ENCODE assay signal across 2 cellular contexts in the genomic region with DNA sequence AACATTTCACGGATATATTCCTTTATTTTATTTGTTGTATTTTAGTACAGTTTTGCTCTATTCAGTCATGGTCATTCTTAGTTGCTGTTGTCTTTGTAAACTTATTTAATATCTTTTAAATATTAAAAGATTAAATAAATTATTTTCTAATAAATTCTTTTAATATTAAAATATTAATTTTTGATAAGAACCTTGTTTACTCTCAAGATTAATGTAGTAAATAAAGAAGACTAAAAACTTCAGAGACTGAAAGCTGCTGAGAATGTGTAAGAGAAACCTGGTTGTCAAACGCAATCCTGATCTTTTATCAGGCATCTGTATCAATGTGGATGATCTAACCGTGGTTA.
TF ChIP-seq lines count a peak whose summit lies in the region.

No MANE protein-coding gene starts in this region.

TF ChIP-seq in SK-N-SH, 30 proteins besides CTCF, POLR2A, EP300 and RAD21 (continued from another document):
- TF ChIP-seq SMC3 (IDR thresholded peaks at IDR 0.05; ENCODE audit: low read depth, low read length): no peak
- no peak for TF ChIP-seq CHD2 (IDR thresholded peaks at IDR 0.05; ENCODE audit: low read length, partially characterized antibody)
- TF ChIP-seq PBX3 (IDR thresholded peaks at IDR 0.05): no peak

TF ChIP-seq in SK-N-SH treated with all-trans-retinoic acid at 6 μM for 48 hours, 23 proteins besides CTCF, POLR2A, EP300 and RAD21 (continued from another document):
- TF ChIP-seq TOX (CRISPR knock-in tag; IDR thresholded peaks at IDR 0.05; ENCODE audit: borderline replicate concordance) (no peak), ZNF8 (CRISPR knock-in tag; IDR thresholded peaks at IDR 0.05) (no peak), CSDC2 (CRISPR knock-in tag; IDR thresholded peaks at IDR 0.05) (no peak)
- TF ChIP-seq, protein P1, sequence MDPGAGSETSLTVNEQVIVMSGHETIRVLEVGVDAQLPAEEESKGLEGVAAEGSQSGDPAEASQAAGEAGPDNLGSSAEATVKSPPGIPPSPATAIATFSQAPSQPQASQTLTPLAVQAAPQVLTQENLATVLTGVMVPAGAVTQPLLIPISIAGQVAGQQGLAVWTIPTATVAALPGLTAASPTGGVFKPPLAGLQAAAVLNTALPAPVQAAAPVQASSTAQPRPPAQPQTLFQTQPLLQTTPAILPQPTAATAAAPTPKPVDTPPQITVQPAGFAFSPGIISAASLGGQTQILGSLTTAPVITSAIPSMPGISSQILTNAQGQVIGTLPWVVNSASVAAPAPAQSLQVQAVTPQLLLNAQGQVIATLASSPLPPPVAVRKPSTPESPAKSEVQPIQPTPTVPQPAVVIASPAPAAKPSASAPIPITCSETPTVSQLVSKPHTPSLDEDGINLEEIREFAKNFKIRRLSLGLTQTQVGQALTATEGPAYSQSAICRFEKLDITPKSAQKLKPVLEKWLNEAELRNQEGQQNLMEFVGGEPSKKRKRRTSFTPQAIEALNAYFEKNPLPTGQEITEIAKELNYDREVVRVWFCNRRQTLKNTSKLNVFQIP (CRISPR knock-in tag; IDR thresholded peaks at IDR 0.05; ENCODE audit: borderline replicate concordance, low read depth): no peak
- TF ChIP-seq, protein P2, sequence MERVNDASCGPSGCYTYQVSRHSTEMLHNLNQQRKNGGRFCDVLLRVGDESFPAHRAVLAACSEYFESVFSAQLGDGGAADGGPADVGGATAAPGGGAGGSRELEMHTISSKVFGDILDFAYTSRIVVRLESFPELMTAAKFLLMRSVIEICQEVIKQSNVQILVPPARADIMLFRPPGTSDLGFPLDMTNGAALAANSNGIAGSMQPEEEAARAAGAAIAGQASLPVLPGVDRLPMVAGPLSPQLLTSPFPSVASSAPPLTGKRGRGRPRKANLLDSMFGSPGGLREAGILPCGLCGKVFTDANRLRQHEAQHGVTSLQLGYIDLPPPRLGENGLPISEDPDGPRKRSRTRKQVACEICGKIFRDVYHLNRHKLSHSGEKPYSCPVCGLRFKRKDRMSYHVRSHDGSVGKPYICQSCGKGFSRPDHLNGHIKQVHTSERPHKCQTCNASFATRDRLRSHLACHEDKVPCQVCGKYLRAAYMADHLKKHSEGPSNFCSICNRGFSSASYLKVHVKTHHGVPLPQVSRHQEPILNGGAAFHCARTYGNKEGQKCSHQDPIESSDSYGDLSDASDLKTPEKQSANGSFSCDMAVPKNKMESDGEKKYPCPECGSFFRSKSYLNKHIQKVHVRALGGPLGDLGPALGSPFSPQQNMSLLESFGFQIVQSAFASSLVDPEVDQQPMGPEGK (CRISPR knock-in tag; IDR thresholded peaks at IDR 0.05; ENCODE audit: borderline replicate concordance): no peak
